12 cellular contexts compared by ENCODE assay signal in the genomic region with DNA sequence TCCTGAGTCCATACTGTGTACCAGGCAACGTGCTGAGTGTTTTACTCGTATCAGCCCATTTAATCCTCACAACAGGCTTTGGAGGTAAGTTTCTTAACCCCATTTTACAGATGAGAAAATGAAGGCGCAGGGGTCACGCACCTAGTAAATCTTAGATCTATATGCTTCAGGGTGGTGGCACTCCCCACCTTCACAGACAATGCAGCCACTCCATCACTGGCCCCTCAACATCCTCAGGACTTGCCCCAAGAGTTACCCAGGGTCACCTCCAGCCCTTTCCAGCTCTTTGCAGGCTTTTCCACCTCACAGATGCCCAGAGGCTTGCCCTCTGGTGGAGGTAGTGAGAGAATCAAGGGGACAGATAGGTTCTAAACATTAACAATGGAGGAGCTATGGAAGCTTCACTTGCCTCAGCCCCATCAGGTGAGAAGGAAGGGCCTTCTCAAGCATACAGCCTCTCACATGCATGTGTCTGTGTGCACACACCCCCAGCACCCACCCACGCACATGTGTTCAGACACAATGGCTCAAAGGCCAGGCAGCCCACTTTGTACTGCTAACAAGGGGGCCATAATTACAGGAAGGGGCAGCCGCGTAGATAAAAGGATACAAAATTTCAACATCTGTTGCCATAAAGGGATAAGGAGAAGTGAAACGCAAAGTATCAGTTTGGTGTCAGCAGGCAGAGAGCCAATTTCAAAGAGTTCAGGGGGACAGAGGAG. TPM values are rescaled to one million over a fixed set of nuclear protein-coding genes. Genes with fewer than 3 reads are reported as not detected.
A peak's percentile ranks its signal among the peaks of the same experiment; 100 is the strongest.
DNase-seq lines count a peak whose midpoint lies in the region; ATAC-seq and TF ChIP-seq lines count a peak whose summit lies in the region.
"Had no signal": no experiment of that assay in that cellular context is flagged by ENCODE, and none has a peak within 500 bp of the region (broad histone marks: within the 10 kb centered on the region; RNA-seq: fewer than 3 reads in every experiment).

No MANE protein-coding gene starts in this region.

- TF ChIP-seq POLR2A in erythroblast (IDR thresholded peaks at IDR 0.05; ENCODE audit: low read length) (no peak), gastrocnemius medialis (IDR thresholded peaks at IDR 0.05) (no peak)

- no peak overlapping the region for H3K4me2 ChIP-seq in OCI-LY1 (ENCODE audit: low read length)
- H3K4me2 ChIP-seq: KMS-11 had no signal

- H3K27me3 ChIP-seq in OCI-LY1 (ENCODE audit: insufficient read depth, low read length) (no peaks in the 10 kb centered on the region), gastrocnemius medialis (no peaks in the 10 kb centered on the region)

- intact Hi-C loops in sciatic nerve (cut with DNase I): no loop called here
- intact Hi-C loops in gastrocnemius medialis (cut with DNase I; ENCODE audit: low total_unique reads): no loop called here

- H3K4me3 ChIP-seq in OCI-LY1 (ENCODE audit: low read depth, low read length, poor library complexity, severe bottlenecking) (no peak overlapping the region), gastrocnemius medialis (no peak overlapping the region)
- H3K4me3 ChIP-seq: HAP-1 had no signal

- in situ Hi-C loops in gastrocnemius medialis (cut with MboI; ENCODE audit: low sequenced_read_pairs in 4 of 4): no loop called here

- H2AFZ ChIP-seq in OCI-LY1 (ENCODE audit: low read length): no peak overlapping the region

- ATAC-seq in HG02938 (IDR thresholded peaks at IDR 0.05; ENCODE audit: unreplicated experiment) (no peak), sciatic nerve (no peak), gastrocnemius medialis (no peak)

- no peak overlapping the region for H3K9ac ChIP-seq in OCI-LY1 (ENCODE audit: low read length)
- H3K9ac ChIP-seq: KMS-11 had no signal

- no peaks in the 10 kb centered on the region for H3K9me3 ChIP-seq in OCI-LY1 (ENCODE audit: low read length)
- no peaks in the 10 kb centered on the region for H3K9me3 ChIP-seq in gastrocnemius medialis
- H3K9me3 ChIP-seq: HAP-1 had no signal

- H4K20me1 ChIP-seq in OCI-LY1 (ENCODE audit: insufficient read depth, low read length): no peaks in the 10 kb centered on the region

- peak overlapping the region; percentile 68 for H3K27ac ChIP-seq in OCI-LY1 (ENCODE audit: low read depth, low read length, poor library complexity, severe bottlenecking)
- H3K27ac ChIP-seq in gastrocnemius medialis: no peak overlapping the region
- H3K27ac ChIP-seq: KMS-11 had no signal

- DNase-seq in CD1c-positive myeloid dendritic cell (ENCODE audit: extremely low spot score): peak; percentile 32
- peak; percentile 40 for DNase-seq in GM19238 (ENCODE audit: insufficient read length, low spot score)
- peak; percentile 53 for DNase-seq in germinal center (ENCODE audit: low spot score)
- no peak for DNase-seq in erythroblast (lab: John Stamatoyannopoulos, UW)
- DNase-seq in sciatic nerve (ENCODE audit: low spot score): no peak
- DNase-seq in gastrocnemius medialis: no peak
- DNase-seq: GDM1, T-helper 2 cell had no signal

- no peaks in the 10 kb centered on the region for H3F3A ChIP-seq in OCI-LY1 (ENCODE audit: insufficient read depth, low read length)

- peaks cover under 1% of the 10 kb centered on the region; the same call in 1 of the 2 replicates for H3K36me3 ChIP-seq in OCI-LY1 (ENCODE audit: insufficient read depth, low read length)
- peaks cover 0 to 11% of the 10 kb centered on the region in 2 donors for H3K36me3 ChIP-seq in gastrocnemius medialis
- H3K36me3 ChIP-seq: HAP-1 had no signal

- no peaks in the 10 kb centered on the region for H3K9me2 ChIP-seq in OCI-LY1 (ENCODE audit: low read depth, low read length)

- peaks cover 15% of the 10 kb centered on the region for H3K4me1 ChIP-seq in OCI-LY1 (ENCODE audit: insufficient read depth, low read length, severe bottlenecking)
- H3K4me1 ChIP-seq in gastrocnemius medialis: no peaks in the 10 kb centered on the region
- H3K4me1 ChIP-seq: HAP-1 had no signal

- no peak for TF ChIP-seq CTCF in OCI-LY1 (IDR thresholded peaks at IDR 0.05; ENCODE audit: low read length)
- TF ChIP-seq CTCF in gastrocnemius medialis (IDR thresholded peaks at IDR 0.05 in 4 of 5, conservative IDR thresholded peaks at IDR 0.05 in 1 of 5): no peak

- H3K79me2 ChIP-seq in OCI-LY1 (ENCODE audit: insufficient read depth, low read length): no peaks in the 10 kb centered on the region

RNA-seq across cellular contexts. Expression of gene DPCD, which starts 29.1 kb away (rescaled TPM):
- 9.1 TPM for total RNA-seq in sciatic nerve
- total RNA-seq in gastrocnemius medialis: 10 to 100 TPM; 17.8 to 38.4 (median 22.9) TPM

RNA-seq across cellular contexts. Expression of gene POLL, which starts 29.2 kb away (rescaled TPM):
- 37.1 TPM for total RNA-seq in sciatic nerve
- total RNA-seq in gastrocnemius medialis: 10 to 100 TPM; 15.4 to 33.1 (median 29.4) TPM

Comparison
In these comparisons a context has a peak if more than half of its experiments do, and no peak if none do; other contexts are left out.
1. DNase-seq: peak in CD1c-positive myeloid dendritic cell (single experiment), GM19238 (single experiment) and germinal center (single experiment); none in erythroblast (0 of 2), sciatic nerve (single experiment) and gastrocnemius medialis (0 of 2).